12 cellular contexts compared by ENCODE assay signal in the genomic region with DNA sequence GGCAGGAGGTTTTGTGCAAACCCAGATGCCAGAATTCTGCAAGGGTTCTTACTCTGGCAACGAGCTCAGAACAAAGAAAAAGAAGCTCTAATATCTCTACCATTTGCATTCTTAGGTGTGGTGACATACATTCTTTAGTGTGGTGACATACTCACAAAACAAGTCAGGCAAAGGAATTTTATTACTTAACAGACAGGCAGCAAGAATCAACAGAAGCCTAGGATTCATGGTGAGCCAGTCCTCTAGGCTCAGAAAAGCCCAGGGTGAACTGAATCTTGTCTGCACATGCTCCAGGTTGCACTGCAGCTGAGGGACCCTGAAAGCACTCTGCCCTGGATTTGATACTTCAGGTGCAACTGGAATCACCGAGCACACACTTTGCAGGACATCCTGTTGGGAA.
DNase-seq lines count a peak whose midpoint lies in the region; ATAC-seq, FAIRE-seq and TF ChIP-seq lines count a peak whose summit lies in the region.
"Had no signal": no experiment of that assay in that cellular context is flagged by ENCODE, and none has a peak within 500 bp of the region (broad histone marks: within the 10 kb centered on the region; RNA-seq: fewer than 3 reads in every experiment).

No MANE protein-coding gene starts in this region.

- peaks cover 6% of the 10 kb centered on the region for H3K4me1 ChIP-seq in smooth muscle cell (ENCODE audit: low read depth)
- no peaks in the 10 kb centered on the region for H3K4me1 ChIP-seq in kidney (ENCODE audit: control insufficient read depth in 1 of 2, insufficient read depth in 1 of 2, low read depth in 1 of 2, low read length in 2 of 2)
- H3K4me1 ChIP-seq: colonic mucosa, psoas muscle had no signal

- intact Hi-C loops in kidney (cut with DNase I) = no loop called here

- no peak for ATAC-seq in GM18517 (IDR thresholded peaks at IDR 0.05; ENCODE audit: unreplicated experiment)
- ATAC-seq in HG03432 (IDR thresholded peaks at IDR 0.05; ENCODE audit: unreplicated experiment) = no peak
- ATAC-seq: CD8-positive, alpha-beta T cell; psoas muscle had no signal

- H3K9me3 ChIP-seq in smooth muscle cell (replicated peaks; ENCODE audit: low read depth) (no peaks in the 10 kb centered on the region), kidney (ENCODE audit: control insufficient read depth in 1 of 2, low read length in 2 of 2) (no peaks in the 10 kb centered on the region)
- H3K9me3 ChIP-seq: colonic mucosa, psoas muscle had no signal

- POLR2A ChIA-PET in RWPE1 (lab: Yijun Ruan, JAX; ENCODE audit: low non-redundant PET) = no interaction called here

- H4K20me1 ChIP-seq in smooth muscle cell (ENCODE audit: low read depth) = no peaks in the 10 kb centered on the region

- H2AFZ ChIP-seq in smooth muscle cell (ENCODE audit: low read depth) = peak overlapping the region; percentile 24

- H3K27ac ChIP-seq in RWPE1 (no peak overlapping the region), smooth muscle cell (ENCODE audit: low read depth) (no peak overlapping the region), kidney (ENCODE audit: low read depth in 2 of 2, low read length in 2 of 2) (no peak overlapping the region)
- H3K27ac ChIP-seq: colonic mucosa, psoas muscle had no signal

- TF ChIP-seq CTCF in RWPE1 (conservative IDR thresholded peaks at IDR 0.05; ENCODE audit: low read depth) (no peak), fibroblast of pulmonary artery (IDR thresholded peaks at IDR 0.05; ENCODE audit: low read length, missing control alignments) (no peak), smooth muscle cell (IDR thresholded peaks at IDR 0.05; ENCODE audit: borderline replicate concordance, insufficient read depth, poor library complexity, severe bottlenecking) (no peak), kidney (IDR thresholded peaks at IDR 0.05; ENCODE audit: borderline replicate concordance, extremely low read depth, insufficient read depth) (no peak)

- CTCF ChIA-PET in RWPE1 (lab: Yijun Ruan, JAX) = no interaction called here

- DNase-seq in ELR (ENCODE audit: low read depth) (peak; percentile 22), RWPE1 (ENCODE audit: low spot score) (peak; percentile 17), fibroblast of pulmonary artery (ENCODE audit: low read depth) (peak; percentile 21), smooth muscle cell (lab: John Stamatoyannopoulos, UW; ENCODE audit: unreplicated experiment) (no peak), NCI-H2227 treated with DMSO at 0.1 percent for 48 hours (lab: John Stamatoyannopoulos, UW) (no peak), kidney (no peak)
- DNase-seq: activated naive CD8-positive, alpha-beta T cell treated with anti-CD3 and anti-CD28 coated beads for 36 hours; CD8-positive, alpha-beta T cell; colonic mucosa; psoas muscle had no signal

- H3K4me2 ChIP-seq in smooth muscle cell = peak overlapping the region; percentile 43

- H3K36me3 ChIP-seq in smooth muscle cell (ENCODE audit: low read depth) (no peaks in the 10 kb centered on the region), kidney (ENCODE audit: control insufficient read depth in 1 of 2, insufficient read depth in 2 of 2, low read length in 2 of 2) (peaks cover 0 to 3% of the 10 kb centered on the region in 2 donors)
- H3K36me3 ChIP-seq: colonic mucosa had no signal

- no peaks in the 10 kb centered on the region for H3F3A ChIP-seq in smooth muscle cell (ENCODE audit: low read depth)

- no peaks in the 10 kb centered on the region for H3K79me2 ChIP-seq in smooth muscle cell (ENCODE audit: low read depth)

- H3K27me3 ChIP-seq in smooth muscle cell (ENCODE audit: low read depth) = no peaks in the 10 kb centered on the region
- H3K27me3 ChIP-seq: colonic mucosa had no signal

- H3K4me3 ChIP-seq in fibroblast of pulmonary artery (replicated peaks; ENCODE audit: low read depth, low read length) (no peak overlapping the region), smooth muscle cell (no peak overlapping the region), kidney (ENCODE audit: low read length in 2 of 2) (no peak overlapping the region)
- H3K4me3 ChIP-seq: colonic mucosa, psoas muscle had no signal

- no peak for FAIRE-seq in kidney (lab: Jason Lieb, UNC)

- H3K9ac ChIP-seq in smooth muscle cell (ENCODE audit: low read depth) = no peak overlapping the region
- no peak overlapping the region for H3K9ac ChIP-seq in kidney (ENCODE audit: low read length in 2 of 2)

- WGBS in smooth muscle cell (ENCODE audit: low lambda C conversion rate) = 54% methylated on average over 2 of the region's 2 CpGs

Comparison
In these comparisons a context has a peak if more than half of its experiments do, and no peak if none do; other contexts are left out.
1. DNase-seq: peak in ELR (single experiment), RWPE1 (single experiment) and fibroblast of pulmonary artery (single experiment); none in smooth muscle cell (single experiment), NCI-H2227 treated with DMSO at 0.1 percent for 48 hours (single experiment) and kidney (single experiment).